Comparison of ENCODE assay signal across 1 cellular context in the genomic region with DNA sequence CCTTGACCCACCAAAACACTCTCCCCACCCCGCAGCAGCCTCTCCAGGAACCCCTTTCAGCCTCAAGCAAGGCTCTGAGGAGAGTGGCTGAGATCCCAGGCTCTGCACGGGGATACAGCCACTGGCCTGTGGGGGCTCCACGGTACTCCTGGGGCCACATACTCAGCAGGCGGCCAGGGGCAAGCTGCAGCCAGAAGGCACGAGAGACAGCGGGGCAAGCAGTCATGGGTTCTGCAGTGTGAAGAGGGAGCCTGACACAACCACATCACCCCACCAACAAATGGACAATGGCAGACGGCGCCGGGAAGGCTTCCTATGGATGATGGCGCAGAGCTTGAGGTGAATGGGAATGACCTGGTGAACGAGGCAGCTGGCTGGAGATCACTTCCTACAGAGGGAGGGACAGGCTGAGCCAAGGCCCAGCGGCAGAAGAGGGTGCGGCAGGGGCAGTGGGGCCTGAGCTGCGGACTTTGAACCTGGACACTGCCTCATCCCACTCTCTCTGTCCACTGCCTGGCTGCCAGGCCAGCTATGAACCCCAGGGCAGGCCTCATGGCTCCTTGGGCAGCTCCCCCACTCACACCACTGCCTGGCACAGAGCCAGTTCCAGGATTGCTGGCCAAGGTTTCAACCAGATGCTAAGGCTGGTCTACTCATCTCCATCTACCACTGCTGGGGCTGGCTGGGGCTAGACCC.
TF ChIP-seq lines count a peak whose summit lies in the region.

No MANE protein-coding gene starts in this region.

TF ChIP-seq in HepG2, 621 proteins besides CTCF, POLR2A, EP300 and RAD21 (continues in another document):
- TF ChIP-seq SATB2 (CRISPR knock-in tag; IDR thresholded peaks at IDR 0.05) (no peak), ZNF556 (CRISPR knock-in tag; IDR thresholded peaks at IDR 0.05; ENCODE audit: borderline replicate concordance) (peak; percentile 69; the same call in 1 of the 2 replicates), HDAC6 (IDR thresholded peaks at IDR 0.05; ENCODE audit: low read depth, low read length) (no peak), FOXO1 (CRISPR knock-in tag; IDR thresholded peaks at IDR 0.05) (peak; percentile 17; the same call in 1 of the 2 replicates), TCF12 (IDR thresholded peaks at IDR 0.05) (no peak), TCF12 (CRISPR knock-in tag; IDR thresholded peaks at IDR 0.05) (peak; percentile 35; the same call in 1 of the 2 replicates), ZBTB20 (CRISPR knock-in tag; IDR thresholded peaks at IDR 0.05; ENCODE audit: borderline replicate concordance, low read depth) (peak; percentile 83; the same call in 1 of the 2 replicates), PRPF4 (IDR thresholded peaks at IDR 0.05; ENCODE audit: low read depth, low read length, poor library complexity, severe bottlenecking) (no peak), ZNF772 (CRISPR knock-in tag; IDR thresholded peaks at IDR 0.05) (peak; percentile 86; the same call in 1 of the 2 replicates), ZKSCAN1 (IDR thresholded peaks at IDR 0.05; ENCODE audit: low read length) (peak; percentile 39; the same call in 1 of the 2 replicates), RNF2 (conservative IDR thresholded peaks at IDR 0.05; ENCODE audit: low read depth) (peak; percentile 68; the same call in 1 of the 2 replicates), SNAPC2 (CRISPR knock-in tag; IDR thresholded peaks at IDR 0.05) (peak; percentile 77), ZNF343 (CRISPR knock-in tag; IDR thresholded peaks at IDR 0.05) (no peak), GTF3A (CRISPR knock-in tag; conservative IDR thresholded peaks at IDR 0.05) (peak; percentile 75; the same call in 1 of the 2 replicates), AGO1 (IDR thresholded peaks at IDR 0.05; ENCODE audit: low read depth, low read length, poor library complexity, severe bottlenecking) (no peak), ZNF570 (CRISPR knock-in tag; IDR thresholded peaks at IDR 0.05; ENCODE audit: borderline replicate concordance) (no peak), ZMYM2 (CRISPR knock-in tag; IDR thresholded peaks at IDR 0.05) (peak; percentile 74), ETV5 (CRISPR knock-in tag; IDR thresholded peaks at IDR 0.05; ENCODE audit: borderline replicate concordance) (peak; percentile 50), ZNF792 (CRISPR knock-in tag; IDR thresholded peaks at IDR 0.05) (peak; percentile 90; the same call in 1 of the 2 replicates), IRF2 (CRISPR knock-in tag; IDR thresholded peaks at IDR 0.05) (peak; percentile 88; the same call in 1 of the 2 replicates), ZNF550 (CRISPR knock-in tag; IDR thresholded peaks at IDR 0.05; ENCODE audit: borderline replicate concordance) (0 out of 2 replicates have a peak, but pooled peaks have one; percentile 76), ZBTB7B (CRISPR knock-in tag; IDR thresholded peaks at IDR 0.05) (peak; percentile 95), ZIK1 (CRISPR knock-in tag; IDR thresholded peaks at IDR 0.05; ENCODE audit: borderline replicate concordance, low read depth) (peak; percentile 97), ZNF841 (CRISPR knock-in tag; IDR thresholded peaks at IDR 0.05; ENCODE audit: borderline replicate concordance) (no peak), ZNF484 (CRISPR knock-in tag; IDR thresholded peaks at IDR 0.05; ENCODE audit: borderline replicate concordance, low read depth) (no peak), ZNF776 (CRISPR knock-in tag; IDR thresholded peaks at IDR 0.05) (0 out of 2 replicates have a peak, but pooled peaks have one; percentile 17)
- TF ChIP-seq, protein P1, sequence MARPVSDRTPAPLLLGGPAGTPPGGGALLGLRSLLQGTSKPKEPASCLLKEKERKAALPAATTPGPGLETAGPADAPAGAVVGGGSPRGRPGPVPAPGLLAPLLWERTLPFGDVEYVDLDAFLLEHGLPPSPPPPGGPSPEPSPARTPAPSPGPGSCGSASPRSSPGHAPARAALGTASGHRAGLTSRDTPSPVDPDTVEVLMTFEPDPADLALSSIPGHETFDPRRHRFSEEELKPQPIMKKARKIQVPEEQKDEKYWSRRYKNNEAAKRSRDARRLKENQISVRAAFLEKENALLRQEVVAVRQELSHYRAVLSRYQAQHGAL (CRISPR knock-in tag; IDR thresholded peaks at IDR 0.05; ENCODE audit: not compliant biosample characterization), result no peak
- TF ChIP-seq, protein P2, sequence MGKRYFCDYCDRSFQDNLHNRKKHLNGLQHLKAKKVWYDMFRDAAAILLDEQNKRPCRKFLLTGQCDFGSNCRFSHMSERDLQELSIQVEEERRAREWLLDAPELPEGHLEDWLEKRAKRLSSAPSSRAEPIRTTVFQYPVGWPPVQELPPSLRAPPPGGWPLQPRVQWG (CRISPR knock-in tag; IDR thresholded peaks at IDR 0.05; ENCODE audit: borderline replicate concordance, low read depth), result no peak
- TF ChIP-seq, protein P3, sequence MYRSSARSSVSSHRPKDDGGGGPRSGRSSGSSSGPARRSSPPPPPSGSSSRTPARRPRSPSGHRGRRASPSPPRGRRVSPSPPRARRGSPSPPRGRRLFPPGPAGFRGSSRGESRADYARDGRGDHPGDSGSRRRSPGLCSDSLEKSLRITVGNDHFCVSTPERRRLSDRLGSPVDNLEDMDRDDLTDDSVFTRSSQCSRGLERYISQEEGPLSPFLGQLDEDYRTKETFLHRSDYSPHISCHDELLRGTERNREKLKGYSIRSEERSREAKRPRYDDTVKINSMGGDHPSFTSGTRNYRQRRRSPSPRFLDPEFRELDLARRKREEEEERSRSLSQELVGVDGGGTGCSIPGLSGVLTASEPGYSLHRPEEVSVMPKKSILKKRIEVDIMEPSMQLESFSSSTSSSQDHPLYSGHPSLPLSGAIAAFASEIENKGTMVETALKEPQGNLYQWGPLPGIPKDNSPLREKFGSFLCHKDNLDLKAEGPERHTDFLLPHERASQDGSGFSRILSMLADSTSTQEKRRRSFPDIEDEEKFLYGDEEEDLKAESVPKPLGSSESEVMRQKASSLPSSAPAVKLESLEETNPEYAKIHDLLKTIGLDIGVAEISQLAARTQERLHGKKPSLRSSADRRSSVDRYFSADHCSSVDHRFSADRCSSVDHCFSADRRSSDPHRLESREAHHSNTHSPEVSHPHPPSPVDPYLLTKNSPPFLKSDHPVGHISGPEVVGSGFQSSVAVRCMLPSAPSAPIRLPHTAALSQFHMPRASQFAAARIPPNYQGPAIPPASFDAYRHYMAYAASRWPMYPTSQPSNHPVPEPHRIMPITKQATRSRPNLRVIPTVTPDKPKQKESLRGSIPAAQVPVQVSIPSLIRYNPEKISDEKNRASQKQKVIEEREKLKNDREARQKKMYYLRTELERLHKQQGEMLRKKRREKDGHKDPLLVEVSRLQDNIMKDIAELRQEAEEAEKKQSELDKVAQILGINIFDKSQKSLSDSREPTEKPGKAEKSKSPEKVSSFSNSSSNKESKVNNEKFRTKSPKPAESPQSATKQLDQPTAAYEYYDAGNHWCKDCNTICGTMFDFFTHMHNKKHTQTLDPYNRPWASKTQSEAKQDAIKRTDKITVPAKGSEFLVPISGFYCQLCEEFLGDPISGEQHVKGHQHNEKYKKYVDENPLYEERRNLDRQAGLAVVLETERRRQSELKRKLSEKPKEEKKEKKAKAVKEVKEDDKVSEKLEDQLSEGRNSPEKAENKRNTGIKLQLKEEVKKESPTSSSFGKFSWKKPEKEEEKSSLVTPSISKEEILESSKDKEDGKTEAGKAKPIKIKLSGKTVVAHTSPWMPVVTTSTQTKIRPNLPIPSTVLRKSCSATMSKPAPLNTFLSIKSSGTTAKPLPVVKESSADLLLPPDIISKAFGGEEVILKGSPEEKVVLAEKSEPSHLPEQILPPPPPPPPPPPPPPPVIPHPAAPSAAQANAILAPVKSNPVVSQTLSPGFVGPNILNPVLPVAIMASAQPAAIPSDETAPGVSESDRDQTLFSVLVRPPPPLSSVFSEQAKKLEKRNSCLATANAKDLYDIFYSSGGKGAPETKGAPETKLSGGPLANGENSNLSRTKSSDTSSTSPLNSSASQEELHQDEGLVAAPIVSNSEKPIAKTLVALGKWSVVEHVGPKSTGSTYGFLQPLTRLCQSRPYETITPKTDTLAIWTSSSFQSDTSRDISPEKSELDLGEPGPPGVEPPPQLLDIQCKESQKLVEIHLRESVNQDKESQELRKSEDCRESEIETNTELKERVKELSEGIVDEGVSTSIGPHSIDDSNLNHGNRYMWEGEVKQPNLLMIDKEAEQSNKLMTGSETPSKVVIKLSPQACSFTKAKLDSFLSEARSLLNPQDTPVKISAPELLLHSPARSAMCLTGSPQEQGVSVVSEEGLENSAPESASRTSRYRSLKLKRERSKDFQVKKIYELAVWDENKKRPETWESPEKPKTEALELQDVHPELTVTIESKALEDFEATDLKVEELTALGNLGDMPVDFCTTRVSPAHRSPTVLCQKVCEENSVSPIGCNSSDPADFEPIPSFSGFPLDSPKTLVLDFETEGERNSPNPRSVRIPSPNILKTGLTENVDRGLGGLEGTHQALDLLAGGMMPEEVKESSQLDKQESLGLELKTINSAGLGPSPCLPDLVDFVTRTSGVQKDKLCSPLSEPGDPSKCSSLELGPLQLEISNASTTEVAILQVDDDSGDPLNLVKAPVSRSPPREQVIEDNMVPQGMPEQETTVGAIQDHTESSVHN (CRISPR knock-in tag; IDR thresholded peaks at IDR 0.05), result peak; percentile 57; the same call in 1 of the 2 replicates
- TF ChIP-seq, protein P4, sequence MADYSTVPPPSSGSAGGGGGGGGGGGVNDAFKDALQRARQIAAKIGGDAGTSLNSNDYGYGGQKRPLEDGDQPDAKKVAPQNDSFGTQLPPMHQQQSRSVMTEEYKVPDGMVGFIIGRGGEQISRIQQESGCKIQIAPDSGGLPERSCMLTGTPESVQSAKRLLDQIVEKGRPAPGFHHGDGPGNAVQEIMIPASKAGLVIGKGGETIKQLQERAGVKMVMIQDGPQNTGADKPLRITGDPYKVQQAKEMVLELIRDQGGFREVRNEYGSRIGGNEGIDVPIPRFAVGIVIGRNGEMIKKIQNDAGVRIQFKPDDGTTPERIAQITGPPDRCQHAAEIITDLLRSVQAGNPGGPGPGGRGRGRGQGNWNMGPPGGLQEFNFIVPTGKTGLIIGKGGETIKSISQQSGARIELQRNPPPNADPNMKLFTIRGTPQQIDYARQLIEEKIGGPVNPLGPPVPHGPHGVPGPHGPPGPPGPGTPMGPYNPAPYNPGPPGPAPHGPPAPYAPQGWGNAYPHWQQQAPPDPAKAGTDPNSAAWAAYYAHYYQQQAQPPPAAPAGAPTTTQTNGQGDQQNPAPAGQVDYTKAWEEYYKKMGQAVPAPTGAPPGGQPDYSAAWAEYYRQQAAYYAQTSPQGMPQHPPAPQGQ (CRISPR knock-in tag; IDR thresholded peaks at IDR 0.05; ENCODE audit: borderline replicate concordance), result no peak
- TF ChIP-seq, protein P5, sequence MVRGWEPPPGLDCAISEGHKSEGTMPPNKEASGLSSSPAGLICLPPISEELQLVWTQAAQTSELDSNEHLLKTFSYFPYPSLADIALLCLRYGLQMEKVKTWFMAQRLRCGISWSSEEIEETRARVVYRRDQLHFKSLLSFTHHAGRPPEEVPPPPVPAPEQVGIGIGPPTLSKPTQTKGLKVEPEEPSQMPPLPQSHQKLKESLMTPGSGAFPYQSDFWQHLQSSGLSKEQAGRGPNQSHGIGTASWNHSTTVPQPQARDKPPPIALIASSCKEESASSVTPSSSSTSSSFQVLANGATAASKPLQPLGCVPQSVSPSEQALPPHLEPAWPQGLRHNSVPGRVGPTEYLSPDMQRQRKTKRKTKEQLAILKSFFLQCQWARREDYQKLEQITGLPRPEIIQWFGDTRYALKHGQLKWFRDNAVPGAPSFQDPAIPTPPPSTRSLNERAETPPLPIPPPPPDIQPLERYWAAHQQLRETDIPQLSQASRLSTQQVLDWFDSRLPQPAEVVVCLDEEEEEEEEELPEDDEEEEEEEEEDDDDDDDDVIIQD (CRISPR knock-in tag; IDR thresholded peaks at IDR 0.05; ENCODE audit: low read depth), result peak; percentile 37; the same call in 1 of the 2 replicates
- TF ChIP-seq, protein P6, sequence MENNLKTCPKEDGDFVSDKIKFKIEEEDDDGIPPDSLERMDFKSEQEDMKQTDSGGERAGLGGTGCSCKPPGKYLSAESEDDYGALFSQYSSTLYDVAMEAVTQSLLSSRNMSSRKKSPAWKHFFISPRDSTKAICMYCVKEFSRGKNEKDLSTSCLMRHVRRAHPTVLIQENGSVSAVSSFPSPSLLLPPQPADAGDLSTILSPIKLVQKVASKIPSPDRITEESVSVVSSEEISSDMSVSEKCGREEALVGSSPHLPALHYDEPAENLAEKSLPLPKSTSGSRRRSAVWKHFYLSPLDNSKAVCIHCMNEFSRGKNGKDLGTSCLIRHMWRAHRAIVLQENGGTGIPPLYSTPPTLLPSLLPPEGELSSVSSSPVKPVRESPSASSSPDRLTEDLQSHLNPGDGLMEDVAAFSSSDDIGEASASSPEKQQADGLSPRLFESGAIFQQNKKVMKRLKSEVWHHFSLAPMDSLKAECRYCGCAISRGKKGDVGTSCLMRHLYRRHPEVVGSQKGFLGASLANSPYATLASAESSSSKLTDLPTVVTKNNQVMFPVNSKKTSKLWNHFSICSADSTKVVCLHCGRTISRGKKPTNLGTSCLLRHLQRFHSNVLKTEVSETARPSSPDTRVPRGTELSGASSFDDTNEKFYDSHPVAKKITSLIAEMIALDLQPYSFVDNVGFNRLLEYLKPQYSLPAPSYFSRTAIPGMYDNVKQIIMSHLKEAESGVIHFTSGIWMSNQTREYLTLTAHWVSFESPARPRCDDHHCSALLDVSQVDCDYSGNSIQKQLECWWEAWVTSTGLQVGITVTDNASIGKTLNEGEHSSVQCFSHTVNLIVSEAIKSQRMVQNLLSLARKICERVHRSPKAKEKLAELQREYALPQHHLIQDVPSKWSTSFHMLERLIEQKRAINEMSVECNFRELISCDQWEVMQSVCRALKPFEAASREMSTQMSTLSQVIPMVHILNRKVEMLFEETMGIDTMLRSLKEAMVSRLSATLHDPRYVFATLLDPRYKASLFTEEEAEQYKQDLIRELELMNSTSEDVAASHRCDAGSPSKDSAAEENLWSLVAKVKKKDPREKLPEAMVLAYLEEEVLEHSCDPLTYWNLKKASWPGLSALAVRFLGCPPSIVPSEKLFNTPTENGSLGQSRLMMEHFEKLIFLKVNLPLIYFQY (CRISPR knock-in tag; IDR thresholded peaks at IDR 0.05; ENCODE audit: borderline replicate concordance), result no peak
- TF ChIP-seq, protein P7, sequence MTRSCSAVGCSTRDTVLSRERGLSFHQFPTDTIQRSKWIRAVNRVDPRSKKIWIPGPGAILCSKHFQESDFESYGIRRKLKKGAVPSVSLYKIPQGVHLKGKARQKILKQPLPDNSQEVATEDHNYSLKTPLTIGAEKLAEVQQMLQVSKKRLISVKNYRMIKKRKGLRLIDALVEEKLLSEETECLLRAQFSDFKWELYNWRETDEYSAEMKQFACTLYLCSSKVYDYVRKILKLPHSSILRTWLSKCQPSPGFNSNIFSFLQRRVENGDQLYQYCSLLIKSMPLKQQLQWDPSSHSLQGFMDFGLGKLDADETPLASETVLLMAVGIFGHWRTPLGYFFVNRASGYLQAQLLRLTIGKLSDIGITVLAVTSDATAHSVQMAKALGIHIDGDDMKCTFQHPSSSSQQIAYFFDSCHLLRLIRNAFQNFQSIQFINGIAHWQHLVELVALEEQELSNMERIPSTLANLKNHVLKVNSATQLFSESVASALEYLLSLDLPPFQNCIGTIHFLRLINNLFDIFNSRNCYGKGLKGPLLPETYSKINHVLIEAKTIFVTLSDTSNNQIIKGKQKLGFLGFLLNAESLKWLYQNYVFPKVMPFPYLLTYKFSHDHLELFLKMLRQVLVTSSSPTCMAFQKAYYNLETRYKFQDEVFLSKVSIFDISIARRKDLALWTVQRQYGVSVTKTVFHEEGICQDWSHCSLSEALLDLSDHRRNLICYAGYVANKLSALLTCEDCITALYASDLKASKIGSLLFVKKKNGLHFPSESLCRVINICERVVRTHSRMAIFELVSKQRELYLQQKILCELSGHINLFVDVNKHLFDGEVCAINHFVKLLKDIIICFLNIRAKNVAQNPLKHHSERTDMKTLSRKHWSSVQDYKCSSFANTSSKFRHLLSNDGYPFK (CRISPR knock-in tag; IDR thresholded peaks at IDR 0.05; ENCODE audit: borderline replicate concordance), result 0 out of 2 replicates have a peak, but pooled peaks have one; percentile 59
